ENCODE assay signal across 10 cellular contexts in the genomic region with DNA sequence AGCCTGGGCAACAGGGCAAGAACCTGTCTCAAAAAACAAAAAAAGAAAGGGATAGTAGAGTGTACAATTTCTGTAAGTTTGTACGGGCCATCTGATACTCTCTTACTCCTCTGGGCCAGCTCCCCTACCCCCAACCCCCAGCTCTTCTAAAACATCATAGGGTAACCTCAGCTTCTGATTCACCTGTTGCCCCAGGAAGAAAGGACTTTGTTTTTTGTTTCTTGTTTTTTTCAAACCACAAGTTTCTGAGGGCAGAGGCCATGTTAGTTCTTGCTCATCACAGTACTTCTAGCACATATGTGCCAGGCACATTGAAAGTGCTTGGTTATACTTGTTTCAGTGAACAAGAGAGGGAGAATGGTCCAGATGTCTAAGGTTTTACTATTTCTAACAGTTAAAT. TPM values are rescaled to one million over a fixed set of nuclear protein-coding genes. Genes with fewer than 3 reads are reported as not detected.
DNase-seq lines count a peak whose midpoint lies in the region; ATAC-seq and TF ChIP-seq lines count a peak whose summit lies in the region.
"Had no signal": no experiment of that assay in that cellular context is flagged by ENCODE, and none has a peak within 500 bp of the region (broad histone marks: within the 10 kb centered on the region; RNA-seq: fewer than 3 reads in every experiment).

No MANE protein-coding gene starts in this region.

- H3K4me1 ChIP-seq in endocrine pancreas (ENCODE audit: control insufficient read depth, insufficient read depth, low read length), result peaks cover 45% of the 10 kb centered on the region
- H3K4me1 ChIP-seq in transverse colon, result peaks cover 0 to 42% (median 9%) of the 10 kb centered on the region in 4 donors
- H3K4me1 ChIP-seq in suprapubic skin, result peaks cover 37% of the 10 kb centered on the region

- intact Hi-C loops in transverse colon (cut with DNase I; ENCODE audit: low total_unique reads), result no loop called here

- no peaks in the 10 kb centered on the region for H3K27me3 Mint-ChIP-seq in IgD-negative memory B cell

- peak overlapping the region; percentile 8 to 83 (median 65) for H3K27ac Mint-ChIP-seq in IgD-negative memory B cell

- TF ChIP-seq EP300 in transverse colon (IDR thresholded peaks at IDR 0.05; ENCODE audit: low read depth) (no peak), suprapubic skin (IDR thresholded peaks at IDR 0.05) (no peak)

- H3K4me3 ChIP-seq in endocrine pancreas (ENCODE audit: control insufficient read depth, insufficient read depth, low read length) (no peak overlapping the region), transverse colon (no peak overlapping the region), suprapubic skin (no peak overlapping the region)

- no peaks in the 10 kb centered on the region for H3K27me3 ChIP-seq in endocrine pancreas (ENCODE audit: control insufficient read depth, insufficient read depth, low read length)
- H3K27me3 ChIP-seq in transverse colon, result no peaks in the 10 kb centered on the region
- H3K27me3 ChIP-seq in suprapubic skin, result no peaks in the 10 kb centered on the region

- peaks cover 11% of the 10 kb centered on the region for H3K36me3 Mint-ChIP-seq in IgD-negative memory B cell

- WGBS in transverse colon (ENCODE audit: low coverage in 1 of 2), 2 donors, result 59 to 86% methylated on average over 1 of the region's 1 CpG
- 96% methylated on average over 1 of the region's 1 CpG for whole genome bisulfite sequencing in suprapubic skin

- H3K4me1 Mint-ChIP-seq in IgD-negative memory B cell, result peaks cover 13 to 26% (median 23%) of the 10 kb centered on the region in 3 donors

- ATAC-seq in GM18520 (IDR thresholded peaks at IDR 0.05; ENCODE audit: unreplicated experiment) (peak; percentile 88), GM21717 (IDR thresholded peaks at IDR 0.05; ENCODE audit: unreplicated experiment) (peak; percentile 87)
- ATAC-seq: right cardiac atrium had no signal

- no peaks in the 10 kb centered on the region for H3K9me3 ChIP-seq in endocrine pancreas (ENCODE audit: control insufficient read depth, low read length)
- no peaks in the 10 kb centered on the region for H3K9me3 ChIP-seq in transverse colon
- no peaks in the 10 kb centered on the region for H3K9me3 ChIP-seq in suprapubic skin

- no peak for TF ChIP-seq CTCF in transverse colon (IDR thresholded peaks at IDR 0.05)
- no peak for TF ChIP-seq CTCF in suprapubic skin (IDR thresholded peaks at IDR 0.05)

- peak overlapping the region; percentile 13 for H3K9ac ChIP-seq in endocrine pancreas (ENCODE audit: control insufficient read depth, insufficient read depth, low read length)

- DNase-seq in COLO668 (lab: John Stamatoyannopoulos, UW; ENCODE audit: unreplicated experiment) (no peak), transverse colon (no peak), suprapubic skin (ENCODE audit: low spot score in 2 of 2) (no peak), dermis blood vessel endothelial cell (no peak)
- DNase-seq: NCI-H1436, right cardiac atrium had no signal

- peak overlapping the region in 1 of 4 donors; percentile 38 for H3K4me3 Mint-ChIP-seq in IgD-negative memory B cell

- no peak overlapping the region for H3K27ac ChIP-seq in transverse colon
- H3K27ac ChIP-seq in suprapubic skin, result no peak overlapping the region

- H3K36me3 ChIP-seq in endocrine pancreas (ENCODE audit: control insufficient read depth, insufficient read depth, low read length), result no peaks in the 10 kb centered on the region
- H3K36me3 ChIP-seq in transverse colon, result peaks cover 0 to 31% (median 6%) of the 10 kb centered on the region in 4 donors
- H3K36me3 ChIP-seq in suprapubic skin, result peaks cover 42% of the 10 kb centered on the region

- in situ Hi-C loops in transverse colon (cut with MboI; ENCODE audit: low pct_ligation_motif_present in 1 of 4, low pct_unique_long_range_greater_than_20kb in 1 of 4, low sequenced_read_pairs in 3 of 4), result no loop called here

- TF ChIP-seq POLR2A in transverse colon (IDR thresholded peaks at IDR 0.05) (no peak), suprapubic skin (IDR thresholded peaks at IDR 0.05) (no peak)

- H3K9me3 Mint-ChIP-seq in IgD-negative memory B cell, result no peaks in the 10 kb centered on the region

RNA-seq across cellular contexts. Expression of a gene that starts 20.2 kb away (rescaled TPM):
- 29.0 TPM for polyA plus RNA-seq in IgD-negative memory B cell
- total RNA-seq in transverse colon, result 100 to 1,000 TPM in 1 of 4 donors, 10 to 100 TPM in 3; 41.0 to 149 (median 84.5) TPM
- total RNA-seq in suprapubic skin, result 100 to 1,000 TPM in 1 of 4 donors, 10 to 100 TPM in 3; 25.7 to 132 (median 57.9) TPM
- total RNA-seq in dermis blood vessel endothelial cell, result 66.3 and 66.5 TPM in 2 replicates
